Comparison of ENCODE assay signal across 8 cellular contexts in genomic region chr3:120908803-120909601, GRCh38. TPM values are rescaled to one million over a fixed set of nuclear protein-coding genes. Genes with fewer than 3 reads are reported as not detected.
A peak's percentile ranks its signal among the peaks of the same experiment; 100 is the strongest.
DNase-seq lines count a peak whose midpoint lies in the region; ATAC-seq and TF ChIP-seq lines count a peak whose summit lies in the region.

No MANE protein-coding gene starts in this region.

- no peak overlapping the region for H3K27ac ChIP-seq in suprapubic skin

- no peaks in the 10 kb centered on the region for H3K9me3 Mint-ChIP-seq in activated CD4-positive, alpha-beta T cell treated with anti-CD3 and anti-CD28 coated beads, Interleukin-2, amount 10 ng/mL, durations not matched to agents 7 days and 5 days

- H3K4me1 Mint-ChIP-seq in activated CD4-positive, alpha-beta T cell treated with anti-CD3 and anti-CD28 coated beads, Interleukin-2, amount 10 ng/mL, durations not matched to agents 7 days and 5 days: peaks cover 13% of the 10 kb centered on the region
- peaks cover 4% of the 10 kb centered on the region for H3K4me1 Mint-ChIP-seq in T-helper 17 cell

- TF ChIP-seq EP300 in suprapubic skin (IDR thresholded peaks at IDR 0.05): no peak

- CTCF ChIA-PET in activated CD4-positive, alpha-beta T cell treated with anti-CD3 and anti-CD28 coated beads, Interleukin-2, amount 10 ng/mL, durations not matched to agents 7 days and 5 days (lab: Charles Lee): no interaction called here

- H3K27me3 ChIP-seq in suprapubic skin: peaks cover 34% of the 10 kb centered on the region

- DNase-seq in activated CD4-positive, alpha-beta T cell treated with anti-CD3 and anti-CD28 coated beads, Interleukin-2, amount 10 ng/mL, durations not matched to agents 7 days and 5 days: no peak
- DNase-seq in activated CD4-positive, alpha-beta T cell treated with anti-CD3 and anti-CD28 coated beads for 4 hours: no peak
- DNase-seq in T-helper 17 cell (peak in 1 of 3 donors; percentile 8), suprapubic skin (ENCODE audit: low spot score in 2 of 2) (no peak), SW 1271 (lab: John Stamatoyannopoulos, UW) (no peak), HuH-7 (ENCODE audit: low spot score) (no peak)

- H3K36me3 Mint-ChIP-seq in activated CD4-positive, alpha-beta T cell treated with anti-CD3 and anti-CD28 coated beads, Interleukin-2, amount 10 ng/mL, durations not matched to agents 7 days and 5 days (ENCODE audit: low read depth): no peaks in the 10 kb centered on the region
- peaks cover 6% of the 10 kb centered on the region for H3K36me3 Mint-ChIP-seq in T-helper 17 cell (ENCODE audit: low read depth)

- TF ChIP-seq POLR2A in suprapubic skin (IDR thresholded peaks at IDR 0.05): no peak

- H3K27me3 Mint-ChIP-seq in activated CD4-positive, alpha-beta T cell treated with anti-CD3 and anti-CD28 coated beads, Interleukin-2, amount 10 ng/mL, durations not matched to agents 7 days and 5 days: peaks cover 47% of the 10 kb centered on the region
- H3K27me3 Mint-ChIP-seq in T-helper 17 cell: peaks cover 48% of the 10 kb centered on the region

- H3K27ac Mint-ChIP-seq in activated CD4-positive, alpha-beta T cell treated with anti-CD3 and anti-CD28 coated beads, Interleukin-2, amount 10 ng/mL, durations not matched to agents 7 days and 5 days: no peak overlapping the region
- H3K27ac Mint-ChIP-seq in T-helper 17 cell: no peak overlapping the region

- POLR2A ChIA-PET in activated CD4-positive, alpha-beta T cell treated with anti-CD3 and anti-CD28 coated beads, Interleukin-2, amount 10 ng/mL, durations not matched to agents 7 days and 5 days (lab: Charles Lee): no interaction called here

- no peak for TF ChIP-seq CTCF in suprapubic skin (IDR thresholded peaks at IDR 0.05)

- WGBS in suprapubic skin: 2% methylated on average over 26 of the region's 26 CpGs

- H3K9me3 ChIP-seq in T-helper 17 cell (ENCODE audit: control insufficient read depth, low read length, poor library complexity, severe bottlenecking) (peaks cover 4% of the 10 kb centered on the region), iPS-18c (ENCODE audit: control insufficient read depth, insufficient read depth, low read length) (no peaks in the 10 kb centered on the region), suprapubic skin (no peaks in the 10 kb centered on the region)

- H3K36me3 ChIP-seq in suprapubic skin: no peaks in the 10 kb centered on the region

- H3K4me3 ChIP-seq in iPS-18c (ENCODE audit: insufficient read depth, low read depth, low read length) (peak overlapping the region; percentile 61), suprapubic skin (peak overlapping the region; percentile 56)

- ATAC-seq in T-helper 17 cell (no peak), GM21423 (IDR thresholded peaks at IDR 0.05; ENCODE audit: unreplicated experiment) (no peak)

- H3K4me3 Mint-ChIP-seq in activated CD4-positive, alpha-beta T cell treated with anti-CD3 and anti-CD28 coated beads, Interleukin-2, amount 10 ng/mL, durations not matched to agents 7 days and 5 days: peak overlapping the region; percentile 19
- H3K4me3 Mint-ChIP-seq in T-helper 17 cell: peak overlapping the region; percentile 39

- peaks cover 18% of the 10 kb centered on the region for H3K4me1 ChIP-seq in suprapubic skin

RNA-seq across cellular contexts. Expression of gene STXBP5L, which starts 1.0 kb away (rescaled TPM):
- not detected for total RNA-seq in activated CD4-positive, alpha-beta T cell treated with anti-CD3 and anti-CD28 coated beads, Interleukin-2, amount 10 ng/mL, durations not matched to agents 7 days and 5 days
- not detected for total RNA-seq in T-helper 17 cell
- under 1 TPM in 3 of 4 donors, not detected in 1; 0.08 to 0.32 (median 0.15) TPM for total RNA-seq in suprapubic skin
